Comparison of ENCODE assay signal across 34 cellular contexts in the genomic region with DNA sequence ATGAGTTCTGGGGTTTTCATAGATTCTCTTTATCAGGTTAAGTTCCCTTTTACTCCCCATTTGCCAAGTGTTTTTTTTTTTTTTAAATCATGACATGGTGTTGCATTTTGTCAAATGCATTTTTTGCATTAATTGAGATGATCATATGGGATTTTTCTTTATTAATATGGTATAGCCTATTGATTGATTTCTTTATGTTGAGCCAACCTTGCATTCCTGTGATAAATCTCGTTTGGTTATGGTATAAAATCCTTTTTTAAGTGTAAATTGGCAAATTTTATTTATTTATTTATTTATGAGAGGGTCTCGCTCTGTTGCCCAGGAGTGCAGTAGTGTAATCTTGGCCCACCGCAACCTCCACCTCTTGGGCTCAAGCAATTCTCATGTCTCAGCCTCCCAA.
"Had no signal": no experiment of that assay in that cellular context is flagged by ENCODE, and none has a peak within 500 bp of the region (broad histone marks: within the 10 kb centered on the region; RNA-seq: fewer than 3 reads in every experiment).

No MANE protein-coding gene starts in this region.

- H3K9me3 ChIP-seq: MG63 had no signal

- H3K4me3 ChIP-seq: MG63 had no signal

- H3K36me3 ChIP-seq: MG63 had no signal

- H3K27me3 ChIP-seq: MG63 had no signal

- DNase-seq: Karpas-422, Kasumi-1, MG63, MM.1S, MV-4-11, NCI-H1048, NCI-H1092, NCI-H1092 treated with DMSO at 0.1 percent for 48 hours, NCI-H1105, NCI-H1105 treated with DMSO at 0.1 percent for 48 hours, NCI-H1417, NCI-H1417 treated with DMSO at 0.1 percent for 48 hours, NCI-H1436, NCI-H1436 treated with DMSO at 0.1 percent for 48 hours, NCI-H146, NCI-H1694, NCI-H1694 treated with DMSO at 0.1 percent for 48 hours, NCI-H187, NCI-H187 treated with DMSO at 0.1 percent for 48 hours, NCI-H1930, NCI-H2029, NCI-H2029 treated with DMSO at 0.1 percent for 48 hours, NCI-H2081, NCI-H2081 treated with DMSO at 0.1 percent for 48 hours, NCI-H2107, NCI-H2171, NCI-H2171 treated with DMSO at 0.1 percent for 48 hours, NCI-H2227 treated with DMSO at 0.1 percent for 48 hours, NCI-H226, NCI-H345, NCI-H446, NCI-H446 treated with DMSO at 0.1 percent for 48 hours, NCI-H510A, NCI-H510A treated with DMSO at 0.1 percent for 48 hours had no signal
